ENCODE assay signal across 10 cellular contexts in the genomic region with DNA sequence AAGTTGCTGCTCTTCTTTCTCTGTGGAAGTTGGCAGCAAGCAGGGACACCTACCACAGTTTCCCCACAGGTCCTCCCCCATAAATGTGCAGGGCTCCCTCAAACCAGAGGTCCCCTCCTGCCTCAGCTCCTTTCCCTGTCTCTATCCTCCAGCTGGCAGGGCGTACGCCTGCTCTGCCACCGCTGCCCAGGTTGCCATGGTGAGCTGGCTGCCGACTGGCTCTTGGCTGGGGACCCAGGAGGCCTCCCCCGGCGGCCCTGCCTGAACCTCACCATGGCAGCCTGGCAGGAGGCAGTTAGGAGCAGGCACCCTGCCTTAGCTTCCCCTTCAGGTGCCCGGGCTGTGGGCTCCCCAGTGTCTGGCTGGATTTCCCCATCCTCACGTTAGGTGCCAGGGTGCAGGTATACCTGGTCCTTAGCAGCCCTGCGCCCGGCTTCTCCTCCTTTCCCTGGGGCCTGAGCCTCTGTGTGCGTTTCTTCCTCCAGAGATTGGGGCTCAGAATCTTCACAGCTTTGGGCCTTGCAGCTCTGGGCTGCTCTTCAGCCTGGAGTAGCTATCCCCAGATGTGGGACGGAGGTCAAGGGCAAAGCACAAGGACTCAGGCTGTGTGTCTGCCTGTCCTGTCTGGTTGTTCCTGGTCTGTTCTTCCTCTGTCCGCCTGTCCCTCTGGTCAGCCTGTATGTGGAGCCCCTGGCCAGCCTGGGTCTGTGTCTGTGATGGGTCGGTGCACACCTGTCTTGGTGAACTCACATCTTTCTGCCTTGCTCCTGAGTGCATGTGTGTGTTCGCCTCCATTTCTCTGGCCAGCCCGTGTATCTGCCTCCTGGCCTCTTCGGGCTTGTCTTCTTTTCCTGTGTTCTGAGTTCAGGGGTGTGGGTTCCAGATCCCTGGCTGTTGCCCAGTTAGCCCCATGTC. TPM values are rescaled to one million over a fixed set of nuclear protein-coding genes. Genes with fewer than 3 reads are reported as not detected.
DNase-seq lines count a peak whose midpoint lies in the region; ATAC-seq and TF ChIP-seq lines count a peak whose summit lies in the region.
"Had no signal": no experiment of that assay in that cellular context is flagged by ENCODE, and none has a peak within 500 bp of the region (broad histone marks: within the 10 kb centered on the region; RNA-seq: fewer than 3 reads in every experiment).

No MANE protein-coding gene starts in this region.

- no peaks in the 10 kb centered on the region for H3K9me3 Mint-ChIP-seq in activated naive CD8-positive, alpha-beta T cell (ENCODE audit: low read depth)
- no peaks in the 10 kb centered on the region for H3K9me3 Mint-ChIP-seq in activated naive CD8-positive, alpha-beta T cell treated with anti-CD3 and anti-CD28 coated beads for 36 hours

- no peak for DNase-seq in activated naive CD8-positive, alpha-beta T cell treated with anti-CD3 and anti-CD28 coated beads for 36 hours
- peak; percentile 40 for DNase-seq in colonic mucosa
- DNase-seq in mucosa of gallbladder (ENCODE audit: low spot score): peak; percentile 82
- no peak for DNase-seq in vagina (ENCODE audit: extremely low spot score in 2 of 2)
- DNase-seq in stimulated activated naive CD8-positive, alpha-beta T cell treated with anti-CD3 and anti-CD28 coated beads, Interleukin-15, Interleukin-2, amounts not matched to agents 100 U/mL and 50 U/mL, for 24 hours: no peak
- no peak for DNase-seq in mesenteric fat pad (ENCODE audit: low spot score)

- peaks cover 5% of the 10 kb centered on the region for H3K36me3 Mint-ChIP-seq in activated naive CD8-positive, alpha-beta T cell
- peaks cover 11% of the 10 kb centered on the region for H3K36me3 Mint-ChIP-seq in activated naive CD8-positive, alpha-beta T cell treated with anti-CD3 and anti-CD28 coated beads for 36 hours

- no peak for ATAC-seq in GM18498 (IDR thresholded peaks at IDR 0.05; ENCODE audit: unreplicated experiment)
- ATAC-seq in stimulated activated naive CD8-positive, alpha-beta T cell treated with anti-CD3 and anti-CD28 coated beads, Interleukin-15, Interleukin-2, amounts not matched to agents 100 U/mL and 50 U/mL, for 24 hours: no peak
- ATAC-seq: Panc1 had no signal

- H3K27ac ChIP-seq in colonic mucosa: no peak overlapping the region
- peak overlapping the region; percentile 97 for H3K27ac ChIP-seq in vagina

- peaks cover 68% of the 10 kb centered on the region for H3K4me1 Mint-ChIP-seq in activated naive CD8-positive, alpha-beta T cell (ENCODE audit: low read depth)
- H3K4me1 Mint-ChIP-seq in activated naive CD8-positive, alpha-beta T cell treated with anti-CD3 and anti-CD28 coated beads for 36 hours: peaks cover 60% of the 10 kb centered on the region

- H3K4me3 ChIP-seq in colonic mucosa (no peak overlapping the region), vagina (no peak overlapping the region)
- H3K4me3 ChIP-seq: HAP-1 had no signal

- peaks cover 6% of the 10 kb centered on the region for H3K36me3 ChIP-seq in colonic mucosa
- peaks cover 3 to 35% of the 10 kb centered on the region in 2 donors for H3K36me3 ChIP-seq in vagina
- H3K36me3 ChIP-seq: HAP-1 had no signal

- TF ChIP-seq CTCF in colonic mucosa (IDR thresholded peaks at IDR 0.05) (no peak), vagina (IDR thresholded peaks at IDR 0.05) (no peak)

- H3K27ac Mint-ChIP-seq in activated naive CD8-positive, alpha-beta T cell: peak overlapping the region; percentile 61
- no peak overlapping the region for H3K27ac Mint-ChIP-seq in activated naive CD8-positive, alpha-beta T cell treated with anti-CD3 and anti-CD28 coated beads for 36 hours

- TF ChIP-seq POLR2A in vagina (IDR thresholded peaks at IDR 0.05): no peak

- no peaks in the 10 kb centered on the region for H3K27me3 Mint-ChIP-seq in activated naive CD8-positive, alpha-beta T cell
- H3K27me3 Mint-ChIP-seq in activated naive CD8-positive, alpha-beta T cell treated with anti-CD3 and anti-CD28 coated beads for 36 hours: no peaks in the 10 kb centered on the region

- H3K27me3 ChIP-seq in colonic mucosa (no peaks in the 10 kb centered on the region), vagina (no peaks in the 10 kb centered on the region)

- intact Hi-C loops in colonic mucosa (cut with DNase I) (no loop called here), vagina (cut with DNase I) (no loop called here)

- H3K4me1 ChIP-seq in colonic mucosa (peaks cover 33% of the 10 kb centered on the region), vagina (peaks cover 71% of the 10 kb centered on the region)

- no peak overlapping the region for H3K9ac ChIP-seq in colonic mucosa (ENCODE audit: low read depth in 2 of 2, low read length in 2 of 2)

- no peaks in the 10 kb centered on the region for H3K9me3 ChIP-seq in colonic mucosa
- H3K9me3 ChIP-seq in vagina: no peaks in the 10 kb centered on the region
- H3K9me3 ChIP-seq: HAP-1 had no signal

- no peak overlapping the region for H3K4me3 Mint-ChIP-seq in activated naive CD8-positive, alpha-beta T cell
- no peak overlapping the region for H3K4me3 Mint-ChIP-seq in activated naive CD8-positive, alpha-beta T cell treated with anti-CD3 and anti-CD28 coated beads for 36 hours

RNA-seq across cellular contexts. Expression of a gene that starts 15.7 kb away (rescaled TPM):
- total RNA-seq in activated naive CD8-positive, alpha-beta T cell treated with anti-CD3 and anti-CD28 coated beads for 36 hours: not detected
- total RNA-seq in colonic mucosa (under 1 TPM; 0.40 to 0.85 TPM), mucosa of gallbladder (1.9 TPM), vagina (12.0 TPM), mesenteric fat pad (0.77 TPM)

RNA-seq across cellular contexts. Expression of a gene that starts 39.8 kb away (rescaled TPM):
- total RNA-seq in activated naive CD8-positive, alpha-beta T cell treated with anti-CD3 and anti-CD28 coated beads for 36 hours: 10 to 100 TPM; 31.2 to 33.3 TPM
- total RNA-seq in colonic mucosa: 10 to 100 TPM; 25.6 to 46.7 TPM
- total RNA-seq in mucosa of gallbladder: 39.4 TPM
- 58.9 TPM for total RNA-seq in vagina
- 70.3 TPM for total RNA-seq in mesenteric fat pad

Comparison
In these comparisons a context has a peak if more than half of its experiments do, and no peak if none do; other contexts are left out.
1. DNase-seq: peak in colonic mucosa (single experiment) and mucosa of gallbladder (single experiment); none in activated naive CD8-positive, alpha-beta T cell treated with anti-CD3 and anti-CD28 coated beads for 36 hours (single experiment), vagina (0 of 2), stimulated activated naive CD8-positive, alpha-beta T cell treated with anti-CD3 and anti-CD28 coated beads, Interleukin-15, Interleukin-2, amounts not matched to agents 100 U/mL and 50 U/mL, for 24 hours (single experiment) and mesenteric fat pad (single experiment).